In genomic region chr7:685540-685939, GRCh38 we compare ENCODE assay signal across 23 cellular contexts. TPM values are rescaled to one million over a fixed set of nuclear protein-coding genes. Genes with fewer than 3 reads are reported as not detected.
DNase-seq lines count a peak whose midpoint lies in the region; ATAC-seq, FAIRE-seq and TF ChIP-seq lines count a peak whose summit lies in the region.
"Had no signal": no experiment of that assay in that cellular context is flagged by ENCODE, and none has a peak within 500 bp of the region (broad histone marks: within the 10 kb centered on the region; RNA-seq: fewer than 3 reads in every experiment).

No MANE protein-coding gene starts in this region.

- no peak overlapping the region for H3K4ac ChIP-seq in mesenchymal stem cell (ENCODE audit: low read depth in 1 of 2, low read length in 2 of 2)

- POLR2A ChIA-PET in HepG2 (lab: Yijun Ruan, JAX): no interaction called here
- POLR2A ChIA-PET in GM12878 (lab: Charles Lee): no interaction called here

- H3K79me2 ChIP-seq in HepG2 (ENCODE audit: insufficient read depth, low read length) (no peaks in the 10 kb centered on the region), GM12878 (ENCODE audit: control insufficient read depth, insufficient read depth, low read length) (no peaks in the 10 kb centered on the region)

- H3K9me3 Mint-ChIP-seq in immature natural killer cell: peaks cover 14 to 34% (median 26%) of the 10 kb centered on the region in 6 donors

- TF ChIP-seq POLR2A in HepG2 (IDR thresholded peaks at IDR 0.05; ENCODE audit: insufficient read depth in 1 of 2, low read depth in 2 of 2, low read length in 2 of 2) (no peak), right lobe of liver (IDR thresholded peaks at IDR 0.05) (no peak), GM12878 (IDR thresholded peaks at IDR 0.05; ENCODE audit: low read depth, low read length) (no peak)

- no peak overlapping the region for H2BK120ac ChIP-seq in mesenchymal stem cell (ENCODE audit: low read depth, low read length)

- H3K36me3 Mint-ChIP-seq in immature natural killer cell: peaks cover 6 to 24% (median 20%) of the 10 kb centered on the region in 3 donors

- BruUV-seq in HepG2 (replicated peaks; lab: Mats Ljungman, UMichigan) (no TSS peak), GM12878 (replicated peaks; lab: Mats Ljungman, UMichigan) (no TSS peak)

- H3K9me3 ChIP-seq in HepG2 (ENCODE audit: low read length) (peaks cover 24% of the 10 kb centered on the region), right lobe of liver (peaks cover 0 to 14% (median 2%) of the 10 kb centered on the region in 4 donors), GM12878 (replicated peaks; ENCODE audit: control insufficient read depth, insufficient read depth, low read length) (peaks cover 7% of the 10 kb centered on the region; the same call in 2 of the 3 replicates), mesenchymal stem cell (ENCODE audit: control insufficient read depth, low read length) (peaks cover 35% of the 10 kb centered on the region)

- H2BK12ac ChIP-seq in mesenchymal stem cell (ENCODE audit: low read length in 2 of 2): no peak overlapping the region

- H3K4me2 ChIP-seq in HepG2 (ENCODE audit: low read depth, low read length): no peak overlapping the region
- H3K4me2 ChIP-seq in GM12878 (ENCODE audit: control insufficient read depth, insufficient read depth): no peak overlapping the region
- H3K4me2 ChIP-seq in mesenchymal stem cell (ENCODE audit: low read length, poor library complexity, severe bottlenecking): no peak overlapping the region
- H3K4me2 ChIP-seq: BLaER1, GM23338 had no signal

- H4K8ac ChIP-seq in mesenchymal stem cell (ENCODE audit: low read length): no peak overlapping the region

- no peak overlapping the region for H3K23ac ChIP-seq in mesenchymal stem cell (ENCODE audit: low read length in 2 of 2)

- RAD21 ChIA-PET in GM12878 (lab: Charles Lee; ENCODE audit: unreplicated experiment): no interaction called here

- in situ Hi-C loops in HepG2 (cut with HindIII; ENCODE audit: extremely low pct_ligation_motif_present, low pct_unique_long_range_greater_than_20kb): no loop called here
- in situ Hi-C loops in GM12878 (cut with MboI): no loop called here

- H3K9ac ChIP-seq in HepG2 (ENCODE audit: insufficient read depth, low read depth, low read length): no peak overlapping the region
- no peak overlapping the region for H3K9ac ChIP-seq in GM12878 (ENCODE audit: control insufficient read depth, insufficient read depth, low read length)
- H3K9ac ChIP-seq in mesenchymal stem cell (ENCODE audit: low read length): no peak overlapping the region
- H3K9ac ChIP-seq: BLaER1 had no signal

- H2BK15ac ChIP-seq in mesenchymal stem cell (ENCODE audit: low read depth, poor library complexity, severe bottlenecking): no peak overlapping the region

- H3K27me3 ChIP-seq in HepG2 (ENCODE audit: control insufficient read depth in 1 of 2, insufficient read depth in 2 of 2, low read length in 2 of 2) (no peaks in the 10 kb centered on the region), right lobe of liver (no peaks in the 10 kb centered on the region), GM12878 (replicated peaks in 1 of 2; ENCODE audit: control insufficient read depth in 2 of 2, insufficient read depth in 2 of 2, low read length in 1 of 2) (no peaks in the 10 kb centered on the region), mesenchymal stem cell (ENCODE audit: control insufficient read depth in 1 of 2, insufficient read depth in 1 of 2, low read length in 2 of 2) (no peaks in the 10 kb centered on the region)
- H3K27me3 ChIP-seq: BLaER1 had no signal

- DNase-seq in HepG2 (ENCODE audit: low spot score) (no peak), right lobe of liver (no peak), GM12878 (ENCODE audit: low read depth, low spot score) (no peak), mesenchymal stem cell (peak; percentile 8), immature natural killer cell (no peak), pons (ENCODE audit: low spot score) (no peak)
- DNase-seq: Caco-2; CD4-positive, CD25-positive, alpha-beta regulatory T cell; CD8-positive, alpha-beta T cell; DMS153; DND-41; GDM1; H9 had no signal

- H4K20me1 ChIP-seq in HepG2 (ENCODE audit: insufficient read depth, low read length) (no peaks in the 10 kb centered on the region), GM12878 (ENCODE audit: control insufficient read depth, insufficient read depth) (no peaks in the 10 kb centered on the region)
- H4K20me1 ChIP-seq: BLaER1 had no signal

- no peak overlapping the region for H3K14ac ChIP-seq in mesenchymal stem cell (ENCODE audit: low read length in 2 of 2)

- H3K4me1 ChIP-seq in HepG2 (ENCODE audit: insufficient read depth, low read length) (no peaks in the 10 kb centered on the region), right lobe of liver (no peaks in the 10 kb centered on the region), GM12878 (ENCODE audit: control insufficient read depth, insufficient read depth, low read length) (no peaks in the 10 kb centered on the region), mesenchymal stem cell (ENCODE audit: control insufficient read depth, insufficient read depth, low read depth, low read length) (peaks cover under 1% of the 10 kb centered on the region)
- H3K4me1 ChIP-seq: Caco-2 had no signal

- 100% methylated on average over 1 of the region's 1 CpG for WGBS in HepG2 (ENCODE audit: low lambda C conversion rate)
- WGBS in right lobe of liver (ENCODE audit: insufficient coverage, low coverage, low lambda C conversion rate, missing lambda C conversion rate): 100% methylated on average over 1 of the region's 1 CpG
- 91% methylated on average over 1 of the region's 1 CpG for WGBS in GM12878 (ENCODE audit: insufficient coverage, insufficient replicate concordance, low lambda C conversion rate, missing lambda C conversion rate)
- WGBS in mesenchymal stem cell: 94% methylated on average over 1 of the region's 1 CpG

- TF ChIP-seq EP300 in HepG2 (IDR thresholded peaks at IDR 0.05; ENCODE audit: low read depth in 2 of 2, low read length in 2 of 2) (no peak), HepG2 (CRISPR knock-in tag; IDR thresholded peaks at IDR 0.05; ENCODE audit: borderline replicate concordance) (no peak), GM12878 (IDR thresholded peaks at IDR 0.05; ENCODE audit: borderline replicate concordance in 1 of 2, control insufficient read depth in 1 of 2, low read depth in 2 of 2, low read length in 2 of 2) (no peak)

- H3K4me3 ChIP-seq in HepG2 (replicated peaks in 1 of 3; ENCODE audit: insufficient read depth in 1 of 3, low read depth in 2 of 3, low read length in 3 of 3) (no peak overlapping the region), right lobe of liver (no peak overlapping the region), GM12878 (no peak overlapping the region), mesenchymal stem cell (ENCODE audit: insufficient read depth in 1 of 2, low read depth in 1 of 2, low read length in 2 of 2) (no peak overlapping the region)
- H3K4me3 ChIP-seq: BLaER1, GM23338 had no signal

- CTCF ChIA-PET in HepG2 (lab: Yijun Ruan, JAX; ENCODE audit: low intra/inter-chr PET ratio, low total read pairs): no interaction called here
- CTCF ChIA-PET in GM12878 (lab: Yijun Ruan, JAX): no interaction called here

- no peak for TF ChIP-seq RAD21 in HepG2 (CRISPR knock-in tag; IDR thresholded peaks at IDR 0.05)
- no peak for TF ChIP-seq RAD21 in GM12878 (IDR thresholded peaks at IDR 0.05; ENCODE audit: insufficient read depth, low read depth, low read length)

- FAIRE-seq in HepG2 (lab: Jason Lieb, UNC) (no peak), GM12878 (lab: Jason Lieb, UNC) (no peak)
- FAIRE-seq: A204.1, GM12891, GM18507 had no signal

- ATAC-seq in HepG2 (no peak), right lobe of liver (no peak), GM12878 (no peak), HG03135 (IDR thresholded peaks at IDR 0.05; ENCODE audit: unreplicated experiment) (no peak)
- ATAC-seq: CD8-positive, alpha-beta T cell; GM23338; HCT116 had no signal

- H2AFZ ChIP-seq in HepG2 (ENCODE audit: low read length) (no peak overlapping the region), GM12878 (ENCODE audit: control insufficient read depth, low read depth, low read length) (no peak overlapping the region), mesenchymal stem cell (ENCODE audit: low read depth, low read length) (no peak overlapping the region)
- H2AFZ ChIP-seq: GM23338 had no signal

- H3K27me3 Mint-ChIP-seq in immature natural killer cell (ENCODE audit: low read depth in 3 of 3): peaks cover 0 to 2% (median 0%) of the 10 kb centered on the region in 3 donors
- H3K27me3 Mint-ChIP-seq: B cell; CD4-positive, CD25-positive, alpha-beta regulatory T cell had no signal

- H3K79me1 ChIP-seq in mesenchymal stem cell (replicated peaks; ENCODE audit: low read length, poor library complexity, severe bottlenecking): peaks cover 1% of the 10 kb centered on the region

- SMC1A ChIA-PET in GM12878 (lab: Charles Lee; ENCODE audit: uncharacterized antibody, unreplicated experiment): no interaction called here

- no peak overlapping the region for H2BK5ac ChIP-seq in mesenchymal stem cell (ENCODE audit: low read depth, low read length, poor library complexity, severe bottlenecking)

- H2AK5ac ChIP-seq in mesenchymal stem cell (ENCODE audit: low read length, severe bottlenecking): no peak overlapping the region

- no peak overlapping the region for H4K91ac ChIP-seq in mesenchymal stem cell (ENCODE audit: low read length)

- intact Hi-C loops in HepG2 (cut with micrococcal nuclease; ENCODE audit: unreplicated experiment): no loop called here
- intact Hi-C loops in right lobe of liver (cut with DNase I): no loop called here
- intact Hi-C loops in GM12878 (cut with micrococcal nuclease; ENCODE audit: unreplicated experiment): no loop called here

- no peak overlapping the region for H3K27ac Mint-ChIP-seq in immature natural killer cell
- H3K27ac Mint-ChIP-seq: B cell; CD4-positive, CD25-positive, alpha-beta regulatory T cell; CD8-positive, alpha-beta T cell; GM23338; H9 had no signal

- H3K4me3 Mint-ChIP-seq in immature natural killer cell: no peak overlapping the region
- H3K4me3 Mint-ChIP-seq: B cell; CD4-positive, CD25-positive, alpha-beta regulatory T cell; CD8-positive, alpha-beta T cell; GM23338; H9 had no signal

- H3K27ac ChIP-seq in HepG2 (ENCODE audit: extremely low read length, insufficient read depth, low read length) (no peak overlapping the region), right lobe of liver (no peak overlapping the region), GM12878 (ENCODE audit: control insufficient read depth, insufficient read depth) (no peak overlapping the region), mesenchymal stem cell (ENCODE audit: low read length, poor library complexity, severe bottlenecking) (no peak overlapping the region)
- H3K27ac ChIP-seq: 22Rv1, BLaER1, C4-2B had no signal

- no peaks in the 10 kb centered on the region for H3K4me1 Mint-ChIP-seq in immature natural killer cell
- H3K4me1 Mint-ChIP-seq: B cell; CD4-positive, CD25-positive, alpha-beta regulatory T cell; GM23338; H9 had no signal

- H3K18ac ChIP-seq in mesenchymal stem cell (ENCODE audit: low read depth in 1 of 2, low read length in 2 of 2): no peak overlapping the region

- no peak for TF ChIP-seq CTCF in HepG2 (CRISPR knock-in tag; IDR thresholded peaks at IDR 0.05)
- TF ChIP-seq CTCF in right lobe of liver (IDR thresholded peaks at IDR 0.05): no peak
- TF ChIP-seq CTCF in GM12878 (IDR thresholded peaks at IDR 0.05 in 2 of 3, conservative IDR thresholded peaks at IDR 0.05 in 1 of 3; ENCODE audit: control insufficient read depth in 2 of 3, extremely low read depth in 1 of 3, insufficient read depth in 1 of 3, low read depth in 3 of 3, low read length in 3 of 3): no peak

- H3K36me3 ChIP-seq in HepG2 (replicated peaks in 1 of 2; ENCODE audit: control insufficient read depth in 1 of 2, insufficient read depth in 2 of 2, low read length in 2 of 2) (peaks cover 4 to 27% of the 10 kb centered on the region in 2 experiments; a peak in 3 of 5 replicates), right lobe of liver (no peaks in the 10 kb centered on the region), GM12878 (ENCODE audit: control insufficient read depth in 2 of 2, insufficient read depth in 2 of 2, low read length in 1 of 2) (no peaks in the 10 kb centered on the region; a peak in 2 of 4 replicates), mesenchymal stem cell (ENCODE audit: control insufficient read depth in 1 of 2, insufficient read depth in 2 of 2, low read depth in 1 of 2, low read length in 2 of 2) (peaks cover 0 to 20% of the 10 kb centered on the region in 2 experiments)

RNA-seq across cellular contexts. Expression of gene DNAAF5, which starts 41.0 kb away (rescaled TPM):
- total RNA-seq in HepG2 (2016; rRNA removed; fragmentation: Illumina TruSeq; extraction: Trizol) (21.5 and 24.2 TPM in 2 replicates), right lobe of liver (10 to 100 TPM in 5 of 6 experiments, 1 to 10 TPM in 1; 9.5 to 22.8 (median 10.5) TPM), GM12878 (2014; rRNA removed) (28.3 and 30.0 TPM in 2 replicates), GM12878 (2014; rRNA removed; fragmentation: Illumina TruSeq; extraction: Trizol) (7.0 and 7.5 TPM in 2 replicates), GM12878 (2021) (35.6 and 38.3 TPM in 2 replicates)
- total RNA-seq in HepG2 (2016; cell fraction: cytosol; rRNA removed; fragmentation: Illumina TruSeq; extraction: Trizol; ENCODE audit: low read depth): 9.3 and 11.4 TPM in 2 replicates
- 21.5 and 22.4 TPM in 2 replicates for total RNA-seq in HepG2 (2016; cell fraction: insoluble cytoplasmic fraction; rRNA removed; fragmentation: Illumina TruSeq; extraction: Trizol)
- 10.7 and 11.7 TPM in 2 replicates for total RNA-seq in HepG2 (2016; cell fraction: membrane; rRNA removed; fragmentation: Illumina TruSeq; extraction: Trizol)
- 14.3 and 17.6 TPM in 2 replicates for total RNA-seq in HepG2 (2016; cell fraction: nucleus; rRNA removed; fragmentation: Illumina TruSeq; extraction: Trizol)
- polyA plus RNA-seq in HepG2 (2011; rRNA removed) (11.8 and 11.9 TPM in 2 replicates), GM12878 (2011; rRNA removed) (5.0 and 10.6 TPM in 2 replicates), GM12878 (2014; fragmentation: Illumina TruSeq; extraction: Trizol) (7.2 and 10.1 TPM in 2 replicates), GM12878 (2014; fragmentation: Nextera tagmentation; extraction: Ambion mirVana) (1 to 10 TPM; 1.8 to 5.3 TPM), GM12878 (2014; rRNA removed) (21.0 and 28.7 TPM in 2 replicates), GM12878 (2016; fragmentation: Nextera tagmentation; extraction: Ambion mirVana) (1 to 10 TPM; 6.9 to 8.2 TPM), immature natural killer cell (1 to 10 TPM in 2 of 3 donors, under 1 TPM in 1; 0.45 to 1.4 (median 1.3) TPM)
- polyA plus RNA-seq in HepG2 (2011; cell fraction: cytosol; rRNA removed): 9.1 and 16.3 TPM in 2 replicates
- 28.7 and 38.5 TPM in 2 replicates for polyA plus RNA-seq in HepG2 (2011; cell fraction: nucleus; rRNA removed)
- polyA plus RNA-seq in HepG2 (2012): 12.3 and 13.8 TPM in 2 replicates
- 2.6 and 3.4 TPM in 2 replicates for polyA plus RNA-seq in HepG2 (2016; cell fraction: cytosol; fragmentation: Illumina TruSeq; extraction: Trizol; ENCODE audit: low read depth)
- polyA plus RNA-seq in HepG2 (2016; cell fraction: insoluble cytoplasmic fraction; fragmentation: Illumina TruSeq; extraction: Trizol; ENCODE audit: low read depth): 29.1 and 34.4 TPM in 2 replicates
- 7.7 and 8.4 TPM in 2 replicates for polyA plus RNA-seq in HepG2 (2016; cell fraction: membrane; fragmentation: Illumina TruSeq; extraction: Trizol; ENCODE audit: low read depth)
- 31.1 and 34.8 TPM in 2 replicates for polyA plus RNA-seq in HepG2 (2016; cell fraction: nucleus; fragmentation: Illumina TruSeq; extraction: Trizol; ENCODE audit: insufficient read depth, low read depth)
- polyA minus RNA-seq in HepG2 (2011; rRNA and poly(A)+ RNA removed; ENCODE audit: low replicate concordance): 34.6 and 56.2 TPM in 2 replicates
- polyA minus RNA-seq in HepG2 (2011; cell fraction: cytosol; rRNA and poly(A)+ RNA removed): 16.3 and 29.9 TPM in 2 replicates
- 11.7 and 12.9 TPM in 2 replicates for polyA minus RNA-seq in HepG2 (2011; cell fraction: nucleus; rRNA and poly(A)+ RNA removed)
- total RNA-seq in GM12878 (2013; cell fraction: nucleolus; rRNA removed): 37.2 and 37.4 TPM in 2 replicates
- 10.0 TPM for polyA plus RNA-seq in GM12878 (2011; ENCODE audit: low read depth)
- 18.5 and 20.1 TPM in 2 replicates for polyA plus RNA-seq in GM12878 (2011; cell fraction: cytosol; rRNA removed)
- 33.6 and 49.8 TPM in 2 replicates for polyA plus RNA-seq in GM12878 (2011; cell fraction: nucleus; rRNA removed)
- polyA plus RNA-seq in GM12878 (2012): 13.9 and 20.0 TPM in 2 replicates
- polyA minus RNA-seq in GM12878 (2011; rRNA and poly(A)+ RNA removed): 13.0 and 28.4 TPM in 2 replicates
- polyA minus RNA-seq in GM12878 (2011; cell fraction: cytosol; rRNA and poly(A)+ RNA removed): 23.8 and 24.5 TPM in 2 replicates
- polyA minus RNA-seq in GM12878 (2011; cell fraction: nucleus; rRNA and poly(A)+ RNA removed): 10.9 and 18.8 TPM in 2 replicates
- polyA plus RNA-seq in mesenchymal stem cell (2013, experiment 1 of 2): 20.2 TPM
- 15.3 TPM for polyA plus RNA-seq in mesenchymal stem cell (2013, experiment 2 of 2)

RNA-seq across cellular contexts. Expression of gene PRKAR1B, which starts 41.5 kb away (rescaled TPM):
- total RNA-seq in HepG2 (2016; rRNA removed; fragmentation: Illumina TruSeq; extraction: Trizol) (28.2 and 29.2 TPM in 2 replicates), right lobe of liver (10 to 100 TPM in 3 of 6 experiments, 1 to 10 TPM in 3; 4.7 to 20.8 (median 11.3) TPM), GM12878 (2014; rRNA removed) (22.2 and 22.3 TPM in 2 replicates), GM12878 (2014; rRNA removed; fragmentation: Illumina TruSeq; extraction: Trizol) (11.4 and 15.5 TPM in 2 replicates), GM12878 (2021) (31.8 and 41.2 TPM in 2 replicates)
- 36.8 and 38.5 TPM in 2 replicates for total RNA-seq in HepG2 (2016; cell fraction: cytosol; rRNA removed; fragmentation: Illumina TruSeq; extraction: Trizol; ENCODE audit: low read depth)
- total RNA-seq in HepG2 (2016; cell fraction: insoluble cytoplasmic fraction; rRNA removed; fragmentation: Illumina TruSeq; extraction: Trizol): 22.1 and 28.2 TPM in 2 replicates
- 16.2 and 18.2 TPM in 2 replicates for total RNA-seq in HepG2 (2016; cell fraction: membrane; rRNA removed; fragmentation: Illumina TruSeq; extraction: Trizol)
- 14.2 and 14.5 TPM in 2 replicates for total RNA-seq in HepG2 (2016; cell fraction: nucleus; rRNA removed; fragmentation: Illumina TruSeq; extraction: Trizol)
- polyA plus RNA-seq in HepG2 (2011; rRNA removed) (7.9 and 9.0 TPM in 2 replicates), GM12878 (2011; rRNA removed) (11.9 and 16.3 TPM in 2 replicates), GM12878 (2014; fragmentation: Illumina TruSeq; extraction: Trizol) (4.1 and 11.6 TPM in 2 replicates), GM12878 (2014; fragmentation: Nextera tagmentation; extraction: Ambion mirVana) (1 to 10 TPM; 1.4 to 3.9 TPM), GM12878 (2014; rRNA removed) (29.1 and 30.9 TPM in 2 replicates), GM12878 (2016; fragmentation: Nextera tagmentation; extraction: Ambion mirVana) (10 to 100 TPM; 44.9 to 45.6 TPM), immature natural killer cell (1 to 10 TPM; 3.0 to 6.1 (median 3.9) TPM)
- polyA plus RNA-seq in HepG2 (2011; cell fraction: cytosol; rRNA removed): 8.2 and 10.4 TPM in 2 replicates
- polyA plus RNA-seq in HepG2 (2011; cell fraction: nucleus; rRNA removed): 11.2 and 11.4 TPM in 2 replicates
- 17.4 and 18.1 TPM in 2 replicates for polyA plus RNA-seq in HepG2 (2012)
- polyA plus RNA-seq in HepG2 (2016; cell fraction: cytosol; fragmentation: Illumina TruSeq; extraction: Trizol; ENCODE audit: low read depth): 6.9 and 8.4 TPM in 2 replicates
- polyA plus RNA-seq in HepG2 (2016; cell fraction: insoluble cytoplasmic fraction; fragmentation: Illumina TruSeq; extraction: Trizol; ENCODE audit: low read depth): 26.6 and 31.8 TPM in 2 replicates
- polyA plus RNA-seq in HepG2 (2016; cell fraction: membrane; fragmentation: Illumina TruSeq; extraction: Trizol; ENCODE audit: low read depth): 9.5 and 9.9 TPM in 2 replicates
- 32.1 and 33.3 TPM in 2 replicates for polyA plus RNA-seq in HepG2 (2016; cell fraction: nucleus; fragmentation: Illumina TruSeq; extraction: Trizol; ENCODE audit: insufficient read depth, low read depth)
- polyA minus RNA-seq in HepG2 (2011; rRNA and poly(A)+ RNA removed; ENCODE audit: low replicate concordance): 18.3 and 37.7 TPM in 2 replicates
- 9.6 and 10.1 TPM in 2 replicates for polyA minus RNA-seq in HepG2 (2011; cell fraction: cytosol; rRNA and poly(A)+ RNA removed)
- polyA minus RNA-seq in HepG2 (2011; cell fraction: nucleus; rRNA and poly(A)+ RNA removed): 8.6 and 12.4 TPM in 2 replicates
- total RNA-seq in GM12878 (2013; cell fraction: nucleolus; rRNA removed): 13.5 and 21.0 TPM in 2 replicates
- polyA plus RNA-seq in GM12878 (2011; ENCODE audit: low read depth): 4.8 TPM
- 21.8 and 29.6 TPM in 2 replicates for polyA plus RNA-seq in GM12878 (2011; cell fraction: cytosol; rRNA removed)
- polyA plus RNA-seq in GM12878 (2011; cell fraction: nucleus; rRNA removed): 14.7 and 22.0 TPM in 2 replicates
- 16.4 and 19.8 TPM in 2 replicates for polyA plus RNA-seq in GM12878 (2012)
- 31.2 and 36.1 TPM in 2 replicates for polyA minus RNA-seq in GM12878 (2011; rRNA and poly(A)+ RNA removed)
- polyA minus RNA-seq in GM12878 (2011; cell fraction: cytosol; rRNA and poly(A)+ RNA removed): 9.5 and 15.7 TPM in 2 replicates
- 8.7 and 24.2 TPM in 2 replicates for polyA minus RNA-seq in GM12878 (2011; cell fraction: nucleus; rRNA and poly(A)+ RNA removed)
- 5.7 TPM for polyA plus RNA-seq in mesenchymal stem cell (2013, experiment 1 of 2)
- polyA plus RNA-seq in mesenchymal stem cell (2013, experiment 2 of 2): 5.0 TPM

Comparison
In these comparisons a context has a peak if more than half of its experiments do, and no peak if none do; other contexts are left out.
1. Of the 75 proteins assayed by ChIP-seq in both HepG2 and GM12878: peak only in HepG2: none; only in GM12878: CBX5; in both: none; in neither: 74.